Comparison of ENCODE assay signal across 23 cellular contexts in the genomic region with DNA sequence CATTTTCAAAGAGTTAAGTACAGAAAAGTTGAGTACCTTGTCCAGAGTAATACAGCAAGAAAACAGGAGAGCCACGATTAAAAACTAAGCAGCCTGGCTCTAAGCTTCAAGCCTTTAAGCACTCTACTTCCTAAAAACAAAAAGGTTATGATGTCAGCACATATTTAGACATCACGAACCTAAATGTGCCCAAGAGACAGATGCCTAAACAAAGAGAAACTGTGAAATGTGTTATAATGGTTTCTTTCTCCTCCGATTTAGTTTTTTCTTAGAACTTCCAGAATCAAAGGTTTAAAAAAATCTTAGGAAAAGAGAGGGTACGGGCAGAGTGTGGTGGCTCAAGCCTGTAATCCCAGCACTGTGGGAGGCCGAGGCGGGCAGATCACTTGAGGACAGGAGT.
DNase-seq lines count a peak whose midpoint lies in the region; ATAC-seq, FAIRE-seq and TF ChIP-seq lines count a peak whose summit lies in the region.
"Had no signal": no experiment of that assay in that cellular context is flagged by ENCODE, and none has a peak within 500 bp of the region (broad histone marks: within the 10 kb centered on the region; RNA-seq: fewer than 3 reads in every experiment).

No MANE protein-coding gene starts in this region.

- H3K9me3 ChIP-seq in neutrophil, result no peaks in the 10 kb centered on the region
- H3K9me3 ChIP-seq in HepG2 (ENCODE audit: low read length), result no peaks in the 10 kb centered on the region
- H3K9me3 ChIP-seq: A549 had no signal

- H3K4me1 Mint-ChIP-seq in CD14-positive monocyte, result peaks cover 48% of the 10 kb centered on the region
- H3K4me1 Mint-ChIP-seq in endothelial cell (ENCODE audit: unreplicated experiment), result peaks cover 47% of the 10 kb centered on the region
- H3K4me1 Mint-ChIP-seq: CD8-positive, alpha-beta memory T cell; GM23338; H9 had no signal

- H2AFZ ChIP-seq in HepG2 (ENCODE audit: low read length), result no peak overlapping the region
- H2AFZ ChIP-seq: GM23338 had no signal

- TF ChIP-seq CTCF in CD14-positive monocyte (IDR thresholded peaks at IDR 0.05) (no peak), GM13976 (IDR thresholded peaks at IDR 0.05; ENCODE audit: borderline replicate concordance, control extremely low read depth, extremely low read depth, insufficient read depth, missing control alignments) (no peak), endothelial cell (IDR thresholded peaks at IDR 0.05; ENCODE audit: unreplicated experiment) (no peak), neutrophil (IDR thresholded peaks at IDR 0.05) (no peak), HepG2 (CRISPR knock-in tag; IDR thresholded peaks at IDR 0.05) (no peak)

- no peaks in the 10 kb centered on the region for H3K27me3 ChIP-seq in neutrophil
- no peaks in the 10 kb centered on the region for H3K27me3 ChIP-seq in HepG2 (ENCODE audit: control insufficient read depth in 1 of 2, insufficient read depth in 2 of 2, low read length in 2 of 2)

- BruUV-seq in HepG2 (replicated peaks; lab: Mats Ljungman, UMichigan), result no TSS peak

- H3K4me2 ChIP-seq in HepG2 (ENCODE audit: low read depth, low read length), result no peak overlapping the region
- H3K4me2 ChIP-seq: A549, GM23338 had no signal

- no peak for TF ChIP-seq RAD21 in HepG2 (CRISPR knock-in tag; IDR thresholded peaks at IDR 0.05)

- H3K4me3 Mint-ChIP-seq in CD14-positive monocyte (no peak overlapping the region), endothelial cell (ENCODE audit: unreplicated experiment) (no peak overlapping the region)
- H3K4me3 Mint-ChIP-seq: CD4-positive, alpha-beta T cell; CD8-positive, alpha-beta memory T cell; GM23338; H9 had no signal

- H3K27me3 Mint-ChIP-seq in CD14-positive monocyte (ENCODE audit: low read depth in 3 of 3) (peaks cover 0 to 5% (median 2%) of the 10 kb centered on the region in 3 donors), endothelial cell (ENCODE audit: unreplicated experiment) (peaks cover 3% of the 10 kb centered on the region)
- H3K27me3 Mint-ChIP-seq: CD4-positive, alpha-beta T cell; CD8-positive, alpha-beta memory T cell had no signal

- no peaks in the 10 kb centered on the region for H3K79me2 ChIP-seq in HepG2 (ENCODE audit: insufficient read depth, low read length)

- peaks cover 48 to 59% of the 10 kb centered on the region in 2 donors for H3K36me3 Mint-ChIP-seq in CD14-positive monocyte
- peaks cover 24% of the 10 kb centered on the region for H3K36me3 Mint-ChIP-seq in endothelial cell (ENCODE audit: low read depth, unreplicated experiment)

- H3K27ac Mint-ChIP-seq in CD14-positive monocyte (peak overlapping the region in 5 of 7 donors; percentile 46 to 74 (median 61)), endothelial cell (ENCODE audit: unreplicated experiment) (peak overlapping the region; percentile 13)
- H3K27ac Mint-ChIP-seq: CD4-positive, alpha-beta T cell; GM23338; H9 had no signal

- 98% methylated on average over 6 of the region's 6 CpGs for WGBS in HepG2 (ENCODE audit: low lambda C conversion rate)

- POLR2A ChIA-PET in HepG2 (lab: Yijun Ruan, JAX), result no interaction called here

- H3K9ac ChIP-seq in HepG2 (ENCODE audit: insufficient read depth, low read depth, low read length), result no peak overlapping the region

- peaks cover 84 to 87% of the 10 kb centered on the region in 2 experiments for H3K4me1 ChIP-seq in neutrophil (ENCODE audit: control insufficient read depth in 1 of 2, insufficient read depth in 1 of 2, low read depth in 1 of 2, low read length in 1 of 2)
- H3K4me1 ChIP-seq in HepG2 (ENCODE audit: insufficient read depth, low read length), result no peaks in the 10 kb centered on the region

- in situ Hi-C loops in GM13976 (cut with MboI; ENCODE audit: low sequenced_read_pairs, unreplicated experiment), result no loop called here
- in situ Hi-C loops in HepG2 (cut with HindIII; ENCODE audit: extremely low pct_ligation_motif_present, low pct_unique_long_range_greater_than_20kb), result no loop called here

- CTCF ChIA-PET in HepG2 (lab: Yijun Ruan, JAX; ENCODE audit: low intra/inter-chr PET ratio, low total read pairs), result no interaction called here

- no peak for TF ChIP-seq POLR2A in HepG2 (IDR thresholded peaks at IDR 0.05; ENCODE audit: insufficient read depth in 1 of 2, low read depth in 2 of 2, low read length in 2 of 2)

- H3K9me3 Mint-ChIP-seq in CD14-positive monocyte (peaks cover 0 to 3% (median 0%) of the 10 kb centered on the region in 7 donors), endothelial cell (ENCODE audit: unreplicated experiment) (no peaks in the 10 kb centered on the region)
- H3K9me3 Mint-ChIP-seq: CD4-positive, alpha-beta T cell; CD8-positive, alpha-beta memory T cell; GM23338; H9 had no signal

- ATAC-seq in HepG2 (no peak), HG03045 (IDR thresholded peaks at IDR 0.05; ENCODE audit: unreplicated experiment) (no peak)
- ATAC-seq: A549, GM12878, GM23338, HCT116 had no signal

- H3K4me3 ChIP-seq in neutrophil (ENCODE audit: low read depth in 1 of 2, low read length in 1 of 2) (peak overlapping the region in 1 of 2 experiments; percentile 21), HepG2 (replicated peaks in 1 of 3; ENCODE audit: insufficient read depth in 1 of 3, low read depth in 2 of 3, low read length in 3 of 3) (no peak overlapping the region)
- H3K4me3 ChIP-seq: A549, GM12878, GM23338 had no signal

- H3K27ac ChIP-seq in neutrophil (peak overlapping the region; percentile 92), HepG2 (ENCODE audit: extremely low read length, insufficient read depth, low read length) (no peak overlapping the region)
- H3K27ac ChIP-seq: A549 had no signal

- intact Hi-C loops in CD14-positive monocyte (cut with micrococcal nuclease), result loop anchor here (5.0 to 10.0 kb wide), 2 partner anchors 41 to 131 kb away; no protein-coding TSS in a partner anchor
- intact Hi-C loops in HepG2 (cut with micrococcal nuclease; ENCODE audit: unreplicated experiment), result no loop called here

- TF ChIP-seq EP300 in HepG2 (IDR thresholded peaks at IDR 0.05; ENCODE audit: low read depth in 2 of 2, low read length in 2 of 2), result no peak
- no peak for TF ChIP-seq EP300 in HepG2 (CRISPR knock-in tag; IDR thresholded peaks at IDR 0.05; ENCODE audit: borderline replicate concordance)

- no peaks in the 10 kb centered on the region for H4K20me1 ChIP-seq in HepG2 (ENCODE audit: insufficient read depth, low read length)

- no peak for FAIRE-seq in HepG2 (lab: Jason Lieb, UNC)
- FAIRE-seq: A549, D721Med, GM12878 had no signal

- H3K36me3 ChIP-seq in neutrophil (no peaks in the 10 kb centered on the region), HepG2 (replicated peaks in 1 of 2; ENCODE audit: control insufficient read depth in 1 of 2, insufficient read depth in 2 of 2, low read length in 2 of 2) (peaks cover 15 to 35% of the 10 kb centered on the region in 2 experiments)

- DNase-seq in CD14-positive monocyte (ENCODE audit: low spot score), result no peak
- peak; percentile 2 for DNase-seq in GM13976 (ENCODE audit: low spot score)
- no peak for DNase-seq in endothelial cell (ENCODE audit: low spot score)
- DNase-seq in GM19238 (ENCODE audit: insufficient read length, low spot score), result no peak
- DNase-seq in HepG2 (ENCODE audit: low spot score), result no peak
- DNase-seq: 8988T; ACHN; AML-193; C1 segment of cervical spinal cord; CD4-positive, alpha-beta T cell; CD8-positive, alpha-beta memory T cell; DMS 273 treated with DMSO at 0.1 percent for 48 hours; DMS79; EL; GDM1; H9 had no signal

TF ChIP-seq in HepG2, 621 proteins besides CTCF, POLR2A, EP300 and RAD21 (continues in another document):
- TF ChIP-seq NR2F2 (IDR thresholded peaks at IDR 0.05; ENCODE audit: borderline replicate concordance, low read depth) (no peak), GLI4 (CRISPR knock-in tag; IDR thresholded peaks at IDR 0.05; ENCODE audit: borderline replicate concordance) (no peak), RNF2 (conservative IDR thresholded peaks at IDR 0.05; ENCODE audit: low read depth) (no peak), NFKB2 (CRISPR knock-in tag; IDR thresholded peaks at IDR 0.05; ENCODE audit: borderline replicate concordance) (no peak), ADNP (CRISPR knock-in tag; IDR thresholded peaks at IDR 0.05) (no peak), MXI1 (IDR thresholded peaks at IDR 0.05; ENCODE audit: borderline replicate concordance, low read depth, low read length) (no peak)
- TF ChIP-seq, protein P1, sequence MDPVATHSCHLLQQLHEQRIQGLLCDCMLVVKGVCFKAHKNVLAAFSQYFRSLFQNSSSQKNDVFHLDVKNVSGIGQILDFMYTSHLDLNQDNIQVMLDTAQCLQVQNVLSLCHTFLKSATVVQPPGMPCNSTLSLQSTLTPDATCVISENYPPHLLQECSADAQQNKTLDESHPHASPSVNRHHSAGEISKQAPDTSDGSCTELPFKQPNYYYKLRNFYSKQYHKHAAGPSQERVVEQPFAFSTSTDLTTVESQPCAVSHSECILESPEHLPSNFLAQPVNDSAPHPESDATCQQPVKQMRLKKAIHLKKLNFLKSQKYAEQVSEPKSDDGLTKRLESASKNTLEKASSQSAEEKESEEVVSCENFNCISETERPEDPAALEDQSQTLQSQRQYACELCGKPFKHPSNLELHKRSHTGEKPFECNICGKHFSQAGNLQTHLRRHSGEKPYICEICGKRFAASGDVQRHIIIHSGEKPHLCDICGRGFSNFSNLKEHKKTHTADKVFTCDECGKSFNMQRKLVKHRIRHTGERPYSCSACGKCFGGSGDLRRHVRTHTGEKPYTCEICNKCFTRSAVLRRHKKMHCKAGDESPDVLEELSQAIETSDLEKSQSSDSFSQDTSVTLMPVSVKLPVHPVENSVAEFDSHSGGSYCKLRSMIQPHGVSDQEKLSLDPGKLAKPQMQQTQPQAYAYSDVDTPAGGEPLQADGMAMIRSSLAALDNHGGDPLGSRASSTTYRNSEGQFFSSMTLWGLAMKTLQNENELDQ (CRISPR knock-in tag; IDR thresholded peaks at IDR 0.05; ENCODE audit: borderline replicate concordance), result no peak
- TF ChIP-seq, protein P2, sequence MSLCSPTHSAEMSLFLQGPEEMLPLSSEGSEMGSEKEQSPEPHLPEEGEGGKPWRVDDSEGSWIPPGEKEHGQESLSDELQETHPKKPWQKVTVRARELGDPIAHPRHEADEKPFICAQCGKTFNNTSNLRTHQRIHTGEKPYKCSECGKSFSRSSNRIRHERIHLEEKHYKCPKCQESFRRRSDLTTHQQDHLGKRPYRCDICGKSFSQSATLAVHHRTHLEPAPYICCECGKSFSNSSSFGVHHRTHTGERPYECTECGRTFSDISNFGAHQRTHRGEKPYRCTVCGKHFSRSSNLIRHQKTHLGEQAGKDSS (CRISPR knock-in tag; IDR thresholded peaks at IDR 0.05; ENCODE audit: borderline replicate concordance, low read depth), result no peak
